1 cellular context compared by ENCODE assay signal in the genomic region with DNA sequence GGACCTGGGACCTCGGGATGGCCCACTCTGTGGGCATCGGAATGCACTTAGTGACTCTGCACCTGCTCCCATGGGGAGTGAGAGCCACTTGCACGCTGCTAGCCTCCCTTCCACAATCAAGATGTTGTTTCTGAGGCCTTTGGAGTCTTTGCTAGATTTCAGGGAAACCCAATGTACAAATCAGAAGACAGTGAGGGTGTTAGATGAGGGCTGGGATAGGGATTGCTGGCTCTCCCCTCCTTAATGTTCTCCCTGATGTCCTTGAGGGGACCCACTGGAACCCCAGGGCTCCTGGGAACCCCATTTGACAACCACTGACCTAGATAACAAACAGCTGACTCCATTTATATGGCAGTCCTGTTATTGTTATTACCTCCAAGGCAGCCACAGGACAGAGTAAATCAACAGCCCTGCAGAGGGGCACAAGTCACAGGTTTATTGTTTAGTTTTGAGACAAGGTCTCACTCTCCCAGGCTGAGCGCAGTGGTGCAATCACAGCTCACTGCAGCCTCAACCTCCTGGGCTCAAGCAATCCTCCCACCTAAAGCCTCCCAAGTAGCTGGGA.
TF ChIP-seq lines count a peak whose summit lies in the region.

No MANE protein-coding gene starts in this region.

TF ChIP-seq in HCT116, 20 proteins besides CTCF, POLR2A, EP300 and RAD21:
- TF ChIP-seq CEBPB (IDR thresholded peaks at IDR 0.05; ENCODE audit: low read depth) (no peak), EGR1 (IDR thresholded peaks at IDR 0.05; ENCODE audit: low read depth) (no peak), JUND (IDR thresholded peaks at IDR 0.05) (no peak), ELF1 (IDR thresholded peaks at IDR 0.05; ENCODE audit: borderline replicate concordance, low read depth) (no peak)
